ENCODE assay signal across 15 cellular contexts in genomic region chr19:16334421-16334820, GRCh38. TPM values are rescaled to one million over a fixed set of nuclear protein-coding genes. Genes with fewer than 3 reads are reported as not detected.
DNase-seq lines count a peak whose midpoint lies in the region; ATAC-seq and TF ChIP-seq lines count a peak whose summit lies in the region.
"Had no signal": no experiment of that assay in that cellular context is flagged by ENCODE, and none has a peak within 500 bp of the region (broad histone marks: within the 10 kb centered on the region; RNA-seq: fewer than 3 reads in every experiment).

No MANE protein-coding gene starts in this region.

- no peaks in the 10 kb centered on the region for H3K27me3 Mint-ChIP-seq in activated T-helper 17 cell treated with anti-CD3 and anti-CD28 coated beads, Interleukin-2, amount 50 U/mL, for 72 hours
- peaks cover 24% of the 10 kb centered on the region for H3K27me3 Mint-ChIP-seq in WTC11 (ENCODE audit: low read depth)

- H2AK5ac ChIP-seq in mesenchymal stem cell (ENCODE audit: low read length, severe bottlenecking), result no peak overlapping the region

- TF ChIP-seq CTCF in WTC11 (IDR thresholded peaks at IDR 0.05), result no peak

- no peak overlapping the region for H2AFZ ChIP-seq in mesenchymal stem cell (ENCODE audit: low read depth, low read length)

- no peak overlapping the region for H2BK15ac ChIP-seq in mesenchymal stem cell (ENCODE audit: low read depth, poor library complexity, severe bottlenecking)

- peak overlapping the region; percentile 7 for H3K27ac Mint-ChIP-seq in activated T-helper 17 cell treated with anti-CD3 and anti-CD28 coated beads, Interleukin-2, amount 50 U/mL, for 72 hours
- H3K27ac Mint-ChIP-seq in WTC11, result no peak overlapping the region

- H3K79me1 ChIP-seq in mesenchymal stem cell (replicated peaks; ENCODE audit: low read length, poor library complexity, severe bottlenecking), result no peaks in the 10 kb centered on the region

- H3K27ac ChIP-seq in mesenchymal stem cell (ENCODE audit: low read length, poor library complexity, severe bottlenecking), result no peak overlapping the region

- no peak overlapping the region for H2BK120ac ChIP-seq in mesenchymal stem cell (ENCODE audit: low read depth, low read length)

- H3K4me1 Mint-ChIP-seq in activated T-helper 17 cell treated with anti-CD3 and anti-CD28 coated beads, Interleukin-2, amount 50 U/mL, for 72 hours, result peaks cover 34% of the 10 kb centered on the region
- H3K4me1 Mint-ChIP-seq in WTC11, result peaks cover 5% of the 10 kb centered on the region

- H3K4me1 ChIP-seq in mesenchymal stem cell (ENCODE audit: control insufficient read depth, insufficient read depth, low read depth, low read length), result peaks cover 33% of the 10 kb centered on the region

- H2BK12ac ChIP-seq in mesenchymal stem cell (ENCODE audit: low read length in 2 of 2), result no peak overlapping the region

- CTCF ChIA-PET in WTC11 (lab: Charles Lee), result interaction anchor here (0.8 to 1.9 kb wide), 3 partner anchors 42 to 87 kb away, joined by 3 to 5 read pairs (median 3); no protein-coding TSS in a partner anchor

- no peak overlapping the region for H3K4me2 ChIP-seq in mesenchymal stem cell (ENCODE audit: low read length, poor library complexity, severe bottlenecking)

- no peak overlapping the region for H2BK5ac ChIP-seq in mesenchymal stem cell (ENCODE audit: low read depth, low read length, poor library complexity, severe bottlenecking)

- H4K8ac ChIP-seq in mesenchymal stem cell (ENCODE audit: low read length), result no peak overlapping the region

- H3K4me3 ChIP-seq in mesenchymal stem cell (ENCODE audit: insufficient read depth in 1 of 2, low read depth in 1 of 2, low read length in 2 of 2), result no peak overlapping the region
- H3K4me3 ChIP-seq: BLaER1 treated with 17β-estradiol and CSF1 and Interleukin-3, amounts not matched to agents 10 nM and 100 nM had no signal

- DNase-seq in AG08396 (ENCODE audit: low spot score) (peak; percentile 0), ELR (ENCODE audit: low read depth) (peak; percentile 58), mesenchymal stem cell (peak; percentile 45), NCI-H524 (lab: John Stamatoyannopoulos, UW) (no peak), hypothalamus (lab: John Stamatoyannopoulos, UW) (no peak), WTC11 (ENCODE audit: low spot score) (no peak)
- DNase-seq: EL, H7, NCI-H187, NCI-H345, NCI-H526 treated with DMSO at 0.1 percent for 48 hours, SHP77 treated with DMSO at 0.1 percent for 48 hours had no signal

- no peaks in the 10 kb centered on the region for H3K9me3 ChIP-seq in mesenchymal stem cell (ENCODE audit: control insufficient read depth, low read length)
- H3K9me3 ChIP-seq: BLaER1 treated with 17β-estradiol and CSF1 and Interleukin-3, amounts not matched to agents 10 nM and 100 nM had no signal

- H3K9ac ChIP-seq in mesenchymal stem cell (ENCODE audit: low read length), result no peak overlapping the region
- H3K9ac ChIP-seq: BLaER1 treated with 17β-estradiol and CSF1 and Interleukin-3, amounts not matched to agents 10 nM and 100 nM had no signal

- no peak overlapping the region for H3K18ac ChIP-seq in mesenchymal stem cell (ENCODE audit: low read depth in 1 of 2, low read length in 2 of 2)

- peaks cover 5% of the 10 kb centered on the region for H3K9me3 Mint-ChIP-seq in activated T-helper 17 cell treated with anti-CD3 and anti-CD28 coated beads, Interleukin-2, amount 50 U/mL, for 72 hours
- peaks cover 3% of the 10 kb centered on the region; the same call in 1 of the 2 replicates for H3K9me3 Mint-ChIP-seq in WTC11

- WGBS in mesenchymal stem cell, result 33% methylated on average over 1 of the region's 1 CpG

- H3K36me3 ChIP-seq in mesenchymal stem cell (ENCODE audit: control insufficient read depth in 1 of 2, insufficient read depth in 2 of 2, low read depth in 1 of 2, low read length in 2 of 2), result no peaks in the 10 kb centered on the region

- H3K4ac ChIP-seq in mesenchymal stem cell (ENCODE audit: low read depth in 1 of 2, low read length in 2 of 2), result no peak overlapping the region

- no peak overlapping the region for H3K23ac ChIP-seq in mesenchymal stem cell (ENCODE audit: low read length in 2 of 2)

- no peaks in the 10 kb centered on the region for H3K36me3 Mint-ChIP-seq in activated T-helper 17 cell treated with anti-CD3 and anti-CD28 coated beads, Interleukin-2, amount 50 U/mL, for 72 hours (ENCODE audit: low read depth)
- no peaks in the 10 kb centered on the region for H3K36me3 Mint-ChIP-seq in WTC11

- no peak overlapping the region for H4K91ac ChIP-seq in mesenchymal stem cell (ENCODE audit: low read length)

- ATAC-seq in activated T-helper 17 cell treated with anti-CD3 and anti-CD28 coated beads, Interleukin-2, amount 50 U/mL, for 72 hours (replicated peaks), result no peak
- ATAC-seq in HG03442 (IDR thresholded peaks at IDR 0.05; ENCODE audit: unreplicated experiment) (no peak), WTC11 (no peak)

- H3K14ac ChIP-seq in mesenchymal stem cell (ENCODE audit: low read length in 2 of 2), result no peak overlapping the region

- H3K27me3 ChIP-seq in mesenchymal stem cell (ENCODE audit: control insufficient read depth in 1 of 2, insufficient read depth in 1 of 2, low read length in 2 of 2), result no peaks in the 10 kb centered on the region
- H3K27me3 ChIP-seq: BLaER1 treated with 17β-estradiol and CSF1 and Interleukin-3, amounts not matched to agents 10 nM and 100 nM had no signal

- POLR2A ChIA-PET in WTC11 (lab: Charles Lee), result no interaction called here

- H3K4me3 Mint-ChIP-seq in activated T-helper 17 cell treated with anti-CD3 and anti-CD28 coated beads, Interleukin-2, amount 50 U/mL, for 72 hours, result no peak overlapping the region
- H3K4me3 Mint-ChIP-seq in WTC11, result no peak overlapping the region

TF ChIP-seq in WTC11, 78 proteins besides CTCF, POLR2A, EP300 and RAD21 (continues in another document):
- no peak for TF ChIP-seq ZNF532 (CRISPR knock-in tag; IDR thresholded peaks at IDR 0.05; ENCODE audit: borderline replicate concordance)
- no peak for TF ChIP-seq IRF1 (CRISPR knock-in tag; IDR thresholded peaks at IDR 0.05)
- no peak for TF ChIP-seq ZBTB21 (CRISPR knock-in tag; IDR thresholded peaks at IDR 0.05; ENCODE audit: borderline replicate concordance)
- TF ChIP-seq HMGXB4 (CRISPR knock-in tag; IDR thresholded peaks at IDR 0.05), result no peak
- no peak for TF ChIP-seq EMX1 (CRISPR knock-in tag; IDR thresholded peaks at IDR 0.05)

RNA-seq across cellular contexts. Expression of gene KLF2, which starts 9.8 kb away (rescaled TPM):
- total RNA-seq in activated T-helper 17 cell treated with anti-CD3 and anti-CD28 coated beads, Interleukin-2, amount 50 U/mL, for 72 hours, result 1 to 10 TPM; 1.9 to 9.9 TPM
- polyA plus RNA-seq in mesenchymal stem cell (2013, experiment 1 of 2), result 39.9 TPM
- 38.0 TPM for polyA plus RNA-seq in mesenchymal stem cell (2013, experiment 2 of 2)
- 0.82 to 1.1 TPM (median 1.0 TPM) in 3 replicates for total RNA-seq in WTC11 (2021)
- total RNA-seq: H7 had no signal

Comparison
In these comparisons a context has a peak if more than half of its experiments do, and no peak if none do; other contexts are left out.
1. DNase-seq: peak in AG08396 (single experiment), ELR (single experiment) and mesenchymal stem cell (single experiment); none in NCI-H524 (0 of 2), hypothalamus (0 of 51) and WTC11 (single experiment).